ENCODE assay signal across 15 cellular contexts in genomic region chr9:28801144-28801799, GRCh38.
DNase-seq lines count a peak whose midpoint lies in the region; ATAC-seq, FAIRE-seq and TF ChIP-seq lines count a peak whose summit lies in the region.
"Had no signal": no experiment of that assay in that cellular context is flagged by ENCODE, and none has a peak within 500 bp of the region (broad histone marks: within the 10 kb centered on the region; RNA-seq: fewer than 3 reads in every experiment).

No MANE protein-coding gene starts in this region.

- H3K27me3 ChIP-seq in PC-3 (ENCODE audit: low read length), result no peaks in the 10 kb centered on the region
- H3K27me3 ChIP-seq in bronchial epithelial cell (ENCODE audit: control insufficient read depth, insufficient read depth, low read length), result no peaks in the 10 kb centered on the region
- no peaks in the 10 kb centered on the region for H3K27me3 ChIP-seq in esophagus squamous epithelium
- H3K27me3 ChIP-seq: body of pancreas, esophagus muscularis mucosa, gastroesophageal sphincter, transverse colon had no signal

- BruUV-seq in PC-3 (replicated peaks; lab: Mats Ljungman, UMichigan), result no TSS peak

- H4K20me1 ChIP-seq in PC-3 (ENCODE audit: low read length), result no peaks in the 10 kb centered on the region

- CTCF ChIA-PET in PC-3 (lab: Charles Lee), result no interaction called here

- H3K9me2 ChIP-seq in PC-3 (replicated peaks; ENCODE audit: low read length), result no peaks in the 10 kb centered on the region

- peak overlapping the region; percentile 18 for H3K4me2 ChIP-seq in PC-3 (ENCODE audit: low read length)

- no peak overlapping the region for H2AFZ ChIP-seq in PC-3 (ENCODE audit: low read length)

- 75 to 83% methylated on average over 1 of the region's 1 CpG for WGBS in esophagus squamous epithelium, 2 donors

- H3K36me3 ChIP-seq in PC-3 (ENCODE audit: low read depth, low read length) (no peaks in the 10 kb centered on the region), bronchial epithelial cell (ENCODE audit: control insufficient read depth, insufficient read depth, low read length) (no peaks in the 10 kb centered on the region), esophagus squamous epithelium (no peaks in the 10 kb centered on the region)
- H3K36me3 ChIP-seq: esophagus muscularis mucosa, gastroesophageal sphincter, transverse colon had no signal

- TF ChIP-seq CTCF in PC-3 (conservative IDR thresholded peaks at IDR 0.05; ENCODE audit: low read depth, low read length), result no peak
- no peak for TF ChIP-seq CTCF in bronchial epithelial cell (IDR thresholded peaks at IDR 0.05; ENCODE audit: insufficient read depth, low read length, severe bottlenecking)
- no peak for TF ChIP-seq CTCF in esophagus squamous epithelium (IDR thresholded peaks at IDR 0.05)

- H3K79me2 ChIP-seq in PC-3 (ENCODE audit: low read length), result no peaks in the 10 kb centered on the region

- H3F3A ChIP-seq in PC-3 (ENCODE audit: low read length, unreplicated experiment), result no peaks in the 10 kb centered on the region

- no peak for TF ChIP-seq POLR2A in esophagus squamous epithelium (IDR thresholded peaks at IDR 0.05)

- peak; percentile 86 for ATAC-seq in PC-3
- ATAC-seq: body of pancreas, gastroesophageal sphincter had no signal

- H3K4me3 ChIP-seq in PC-3 (ENCODE audit: low read length) (no peak overlapping the region), bronchial epithelial cell (ENCODE audit: low read depth, low read length) (no peak overlapping the region), esophagus squamous epithelium (no peak overlapping the region)
- H3K4me3 ChIP-seq: body of pancreas, esophagus muscularis mucosa, gastroesophageal sphincter, transverse colon had no signal

- DNase-seq in HPDE6-E6E7 (ENCODE audit: extremely low spot score) (peak; percentile 44), PC-3 (peak; percentile 70), bronchial epithelial cell (ENCODE audit: low read depth) (peak; percentile 81), myocyte (ENCODE audit: low read depth) (peak; percentile 35), cardiac septum (ENCODE audit: low spot score) (no peak), esophagus squamous epithelium (lab: John Stamatoyannopoulos, UW) (no peak)
- no peak for DNase-seq in stimulated activated CD4-positive, alpha-beta T cell treated with anti-CD3 and anti-CD28 coated beads, Interleukin-1b, Interleukin-23, amount 100 ng/mL, for 48 hours
- DNase-seq: body of pancreas; effector memory CD4-positive, alpha-beta T cell; kidney; MM.1S; NCI-H1436; transverse colon had no signal

- no peak overlapping the region for H3K9ac ChIP-seq in PC-3 (ENCODE audit: low read length)

- intact Hi-C loops in PC-3 (cut with micrococcal nuclease), result no loop called here
- intact Hi-C loops in cardiac septum (cut with DNase I), result no loop called here
- intact Hi-C loops in esophagus squamous epithelium (cut with DNase I), result no loop called here

- H3K27ac ChIP-seq in PC-3 (ENCODE audit: low read length) (no peak overlapping the region), esophagus squamous epithelium (no peak overlapping the region)
- H3K27ac ChIP-seq: body of pancreas, esophagus muscularis mucosa, gastroesophageal sphincter, transverse colon had no signal

- POLR2A ChIA-PET in PC-3 (lab: Charles Lee; ENCODE audit: unreplicated experiment), result no interaction called here

- FAIRE-seq in bronchial epithelial cell (lab: Jason Lieb, UNC), result no peak

- peaks cover 9% of the 10 kb centered on the region for H3K4me1 ChIP-seq in PC-3 (ENCODE audit: insufficient read depth, low read length)
- no peaks in the 10 kb centered on the region for H3K4me1 ChIP-seq in esophagus squamous epithelium
- H3K4me1 ChIP-seq: body of pancreas, esophagus muscularis mucosa, gastroesophageal sphincter, transverse colon had no signal

- H3K9me3 ChIP-seq in PC-3 (ENCODE audit: low read length) (no peaks in the 10 kb centered on the region), esophagus squamous epithelium (no peaks in the 10 kb centered on the region)
- H3K9me3 ChIP-seq: body of pancreas, esophagus muscularis mucosa, gastroesophageal sphincter, transverse colon had no signal

Comparison
In these comparisons a context has a peak if more than half of its experiments do, and no peak if none do; other contexts are left out.
1. DNase-seq: peak in HPDE6-E6E7 (single experiment), PC-3 (single experiment), bronchial epithelial cell (single experiment) and myocyte (single experiment); none in cardiac septum (single experiment), stimulated activated CD4-positive, alpha-beta T cell treated with anti-CD3 and anti-CD28 coated beads, Interleukin-1b, Interleukin-23, amount 100 ng/mL, for 48 hours (single experiment) and esophagus squamous epithelium (single experiment).